ENCODE assay signal across 7 cellular contexts in genomic region chr20:47317127-47317895, GRCh38. TPM values are rescaled to one million over a fixed set of nuclear protein-coding genes. Genes with fewer than 3 reads are reported as not detected.
DNase-seq lines count a peak whose midpoint lies in the region; ATAC-seq and TF ChIP-seq lines count a peak whose summit lies in the region.

No MANE protein-coding gene starts in this region.

- peak overlapping the region; percentile 52 for H2BK120ac ChIP-seq in H9 (ENCODE audit: low read depth, low read length, poor library complexity, severe bottlenecking)

- peak overlapping the region; percentile 68 to 74; a peak in 4 of 5 replicates for H3K4me3 Mint-ChIP-seq in H9
- H3K4me3 Mint-ChIP-seq in progenitor cell of endocrine pancreas (ENCODE audit: low read depth), result no peak overlapping the region

- H3K9me3 ChIP-seq in H9 (ENCODE audit: control insufficient read depth, low read depth, low read length) (no peaks in the 10 kb centered on the region), upper lobe of left lung (no peaks in the 10 kb centered on the region)

- no peaks in the 10 kb centered on the region for H3K27me3 Mint-ChIP-seq in H9 (ENCODE audit: low read depth)
- H3K27me3 Mint-ChIP-seq in progenitor cell of endocrine pancreas, result no peaks in the 10 kb centered on the region

- H3K9me3 Mint-ChIP-seq in H9, result no peaks in the 10 kb centered on the region; a peak in 1 of 5 replicates
- H3K9me3 Mint-ChIP-seq in activated naive CD4-positive, alpha-beta T cell treated with anti-CD3 and anti-CD28 coated beads, Interleukin-2, amount 50 U/mL, for 72 hours, result no peaks in the 10 kb centered on the region
- no peaks in the 10 kb centered on the region for H3K9me3 Mint-ChIP-seq in progenitor cell of endocrine pancreas (ENCODE audit: low read depth)

- DNase-seq in H9, result peak; percentile 85
- peak; percentile 41 to 72 for DNase-seq in activated naive CD4-positive, alpha-beta T cell treated with anti-CD3 and anti-CD28 coated beads, Interleukin-2, amount 50 U/mL, for 72 hours (ENCODE audit: low spot score in 2 of 2)
- peak; percentile 78 for DNase-seq in Right ventricle myocardium superior
- no peak for DNase-seq in progenitor cell of endocrine pancreas (ENCODE audit: low spot score, unreplicated experiment)
- peak in 1 of 2 donors; percentile 88 for DNase-seq in upper lobe of left lung

- no peaks in the 10 kb centered on the region for H3K79me1 ChIP-seq in H9 (ENCODE audit: insufficient read depth, low read depth, low read length, poor library complexity, severe bottlenecking)

- H3K9ac ChIP-seq in H9 (ENCODE audit: extremely low read depth, insufficient read length, low read length), result peak overlapping the region; percentile 85

- H3K27me3 ChIP-seq in H9 (ENCODE audit: insufficient read depth, low read length), result no peaks in the 10 kb centered on the region
- H3K27me3 ChIP-seq in upper lobe of left lung, result no peaks in the 10 kb centered on the region

- H3K4ac ChIP-seq in H9 (ENCODE audit: low read depth, low read length), result peak overlapping the region; percentile 59; the same call in 1 of the 2 replicates

- peaks cover 9% of the 10 kb centered on the region for H3K23me2 ChIP-seq in H9 (ENCODE audit: insufficient read length, low read depth, low read length, poor library complexity, severe bottlenecking)

- peak overlapping the region in 1 of 4 donors; percentile 22 for H3K4me3 ChIP-seq in upper lobe of left lung

- peak in 3 of 4 donors; percentile 30 to 77 (median 44) for TF ChIP-seq POLR2A in upper lobe of left lung (IDR thresholded peaks at IDR 0.05)

- H3K27ac ChIP-seq in H9 (ENCODE audit: insufficient read length, low read depth, low read length) (peak overlapping the region; percentile 99), upper lobe of left lung (peak overlapping the region; percentile 93 to 99 (median 98))

- no peak overlapping the region for H2BK20ac ChIP-seq in H9 (ENCODE audit: low read depth, low read length, poor library complexity, severe bottlenecking)

- peak overlapping the region; percentile 71 for H4K91ac ChIP-seq in H9 (ENCODE audit: insufficient read length, low read depth, low read length)

- no peak for TF ChIP-seq CTCF in H9 (conservative IDR thresholded peaks at IDR 0.05)
- no peak for TF ChIP-seq CTCF in progenitor cell of endocrine pancreas (IDR thresholded peaks at IDR 0.05; ENCODE audit: unreplicated experiment)
- TF ChIP-seq CTCF in upper lobe of left lung (IDR thresholded peaks at IDR 0.05), result peak in 3 of 6 experiments; percentile 28 to 78 (median 57)

- peak overlapping the region; percentile 99 to 100 (median 100) for H3K27ac Mint-ChIP-seq in H9
- H3K27ac Mint-ChIP-seq in activated naive CD4-positive, alpha-beta T cell treated with anti-CD3 and anti-CD28 coated beads, Interleukin-2, amount 50 U/mL, for 72 hours, result peak overlapping the region; percentile 85 to 91
- H3K27ac Mint-ChIP-seq in progenitor cell of endocrine pancreas, result peak overlapping the region; percentile 99

- H2BK12ac ChIP-seq in H9 (ENCODE audit: insufficient read length, low read depth, low read length), result peak overlapping the region; percentile 100

- peak overlapping the region; percentile 62 for H2AK5ac ChIP-seq in H9 (ENCODE audit: insufficient read length, low read length)

- peaks cover 24% of the 10 kb centered on the region; the same call in 1 of the 2 replicates for H3K79me2 ChIP-seq in H9 (ENCODE audit: insufficient read depth, low read length)

- ATAC-seq in SK-N-SH treated with all-trans-retinoic acid at 6 μM for 48 hours (peak; percentile 75), Right ventricle myocardium superior (ENCODE audit: poor library complexity) (peak; percentile 49), upper lobe of left lung (ENCODE audit: low FRiP score in 2 of 2) (peak; percentile 75 to 81), HG02840 (IDR thresholded peaks at IDR 0.05; ENCODE audit: low FRiP score, unreplicated experiment) (no peak)
- ATAC-seq in activated naive CD4-positive, alpha-beta T cell treated with anti-CD3 and anti-CD28 coated beads, Interleukin-2, amount 50 U/mL, for 72 hours, result peak; percentile 66 to 92

- peak overlapping the region; percentile 98 for H2BK5ac ChIP-seq in H9 (ENCODE audit: insufficient read length, low read length)

- peak overlapping the region; percentile 77 for H3K14ac ChIP-seq in H9 (ENCODE audit: insufficient read depth, low read length)

- peak overlapping the region; percentile 22 for H4K8ac ChIP-seq in H9 (replicated peaks; ENCODE audit: insufficient read length, low read depth, low read length)

- H3T11ph ChIP-seq in H9 (ENCODE audit: low read length), result peak overlapping the region; percentile 63

- peak overlapping the region; percentile 91 for H4K5ac ChIP-seq in H9 (ENCODE audit: insufficient read length, low read depth, low read length)

- no peak overlapping the region for H2AFZ ChIP-seq in H9 (ENCODE audit: low read length)

- no CpG with 5 or more reads among the region's 13 CpGs for WGBS in H9 (ENCODE audit: extremely low coverage, insufficient read length, low lambda C conversion rate)
- WGBS in upper lobe of left lung, 2 donors, result 19 to 42% methylated on average over 5 to 13 of the region's 13 CpGs

- TF ChIP-seq EP300 in upper lobe of left lung (IDR thresholded peaks at IDR 0.05), result peak; percentile 99 to 100 (median 100)

- no peak overlapping the region for H2BK15ac ChIP-seq in H9 (ENCODE audit: low read depth, low read length)

- H3K4me1 Mint-ChIP-seq in H9 (peaks cover 79 to 86% of the 10 kb centered on the region in 2 experiments), progenitor cell of endocrine pancreas (ENCODE audit: low read depth) (peaks cover 66% of the 10 kb centered on the region)

- peak overlapping the region; percentile 70 for H3K23ac ChIP-seq in H9 (ENCODE audit: insufficient read length, low read depth, low read length)

- H3K4me1 ChIP-seq in H9 (ENCODE audit: insufficient read depth, low read length), result peaks cover 37% of the 10 kb centered on the region
- peaks cover 68 to 88% (median 77%) of the 10 kb centered on the region in 4 donors for H3K4me1 ChIP-seq in upper lobe of left lung

- peak overlapping the region; percentile 66 for H3K4me2 ChIP-seq in H9 (ENCODE audit: insufficient read depth, insufficient read length, low read length)

- intact Hi-C loops in Right ventricle myocardium superior (cut with DNase I), result no loop called here

- H3K36me3 Mint-ChIP-seq in H9 (ENCODE audit: insufficient read depth in 1 of 3, low read depth in 3 of 3), result peaks cover 3 to 17% (median 9%) of the 10 kb centered on the region in 3 experiments
- H3K36me3 Mint-ChIP-seq in activated naive CD4-positive, alpha-beta T cell treated with anti-CD3 and anti-CD28 coated beads, Interleukin-2, amount 50 U/mL, for 72 hours, result peaks cover 0 to 20% of the 10 kb centered on the region in 2 donors
- peaks cover 6% of the 10 kb centered on the region for H3K36me3 Mint-ChIP-seq in progenitor cell of endocrine pancreas (ENCODE audit: insufficient read depth)

- no peaks in the 10 kb centered on the region for H4K20me1 ChIP-seq in H9 (ENCODE audit: control insufficient read depth, insufficient read depth, insufficient read length)

- peak overlapping the region; percentile 93 for H3K18ac ChIP-seq in H9 (ENCODE audit: insufficient read length, low read depth, low read length)

- no peaks in the 10 kb centered on the region for H3K36me3 ChIP-seq in upper lobe of left lung

- peak overlapping the region; percentile 86 for H3K56ac ChIP-seq in H9 (ENCODE audit: insufficient read length, low read depth, low read length)

TF ChIP-seq in SK-N-SH treated with all-trans-retinoic acid at 6 μM for 48 hours, 23 proteins besides CTCF, POLR2A, EP300 and RAD21:
- TF ChIP-seq ZC3H10 (CRISPR knock-in tag; IDR thresholded peaks at IDR 0.05) (no peak), CSDC2 (CRISPR knock-in tag; IDR thresholded peaks at IDR 0.05) (0 out of 2 replicates have a peak, but pooled peaks have one; percentile 14), TOX (CRISPR knock-in tag; IDR thresholded peaks at IDR 0.05; ENCODE audit: borderline replicate concordance) (no peak), SNAI2 (CRISPR knock-in tag; IDR thresholded peaks at IDR 0.05) (no peak), POU6F1 (CRISPR knock-in tag; IDR thresholded peaks at IDR 0.05; ENCODE audit: borderline replicate concordance, low read depth) (no peak), PATZ1 (CRISPR knock-in tag; IDR thresholded peaks at IDR 0.05; ENCODE audit: borderline replicate concordance) (peak; percentile 30; the same call in 1 of the 2 replicates), ZFP3 (CRISPR knock-in tag; IDR thresholded peaks at IDR 0.05) (peak; percentile 72; the same call in 1 of the 2 replicates)

RNA-seq across cellular contexts. Expression of gene ZMYND8, which starts 39.2 kb away (rescaled TPM):
- total RNA-seq in H9 (2021), result 158 and 162 TPM in 2 replicates
- total RNA-seq in activated naive CD4-positive, alpha-beta T cell treated with anti-CD3 and anti-CD28 coated beads, Interleukin-2, amount 50 U/mL, for 72 hours, result 10 to 100 TPM; 35.7 to 46.4 TPM
- 37.7 TPM for total RNA-seq in Right ventricle myocardium superior
- 100 and 102 TPM in 2 replicates for total RNA-seq in progenitor cell of endocrine pancreas
- total RNA-seq in upper lobe of left lung, result 100 to 1,000 TPM in 1 of 6 donors, 10 to 100 TPM in 5; 24.6 to 120 (median 51.8) TPM
